ENCODE assay signal across 2 cellular contexts in genomic region chr14:75866981-75867380, GRCh38.
TF ChIP-seq lines count a peak whose summit lies in the region.

No MANE protein-coding gene starts in this region.

TF ChIP-seq in SK-N-SH, 30 proteins besides CTCF, POLR2A, EP300 and RAD21 (continued from another document):
- TF ChIP-seq JUND (IDR thresholded peaks at IDR 0.05) (no peak), SIN3A (IDR thresholded peaks at IDR 0.05; ENCODE audit: borderline replicate concordance, low read depth, low read length) (no peak), GATA2 (CRISPR knock-in tag; IDR thresholded peaks at IDR 0.05) (no peak), MEF2A (IDR thresholded peaks at IDR 0.05; ENCODE audit: borderline replicate concordance, low read depth) (no peak), TAF1 (IDR thresholded peaks at IDR 0.05; ENCODE audit: borderline replicate concordance, low read depth, low read length) (no peak), EZH2phosphoT487 (IDR thresholded peaks at IDR 0.05; ENCODE audit: borderline replicate concordance, low read depth) (no peak), RCOR1 (IDR thresholded peaks at IDR 0.05; ENCODE audit: low read length) (no peak), TEAD4 (IDR thresholded peaks at IDR 0.05; ENCODE audit: borderline replicate concordance, insufficient read depth) (no peak), MXI1 (IDR thresholded peaks at IDR 0.05; ENCODE audit: low read depth, low read length) (no peak), FOSL2 (IDR thresholded peaks at IDR 0.05; ENCODE audit: borderline replicate concordance, low read depth) (no peak)
- TF ChIP-seq, protein P1, sequence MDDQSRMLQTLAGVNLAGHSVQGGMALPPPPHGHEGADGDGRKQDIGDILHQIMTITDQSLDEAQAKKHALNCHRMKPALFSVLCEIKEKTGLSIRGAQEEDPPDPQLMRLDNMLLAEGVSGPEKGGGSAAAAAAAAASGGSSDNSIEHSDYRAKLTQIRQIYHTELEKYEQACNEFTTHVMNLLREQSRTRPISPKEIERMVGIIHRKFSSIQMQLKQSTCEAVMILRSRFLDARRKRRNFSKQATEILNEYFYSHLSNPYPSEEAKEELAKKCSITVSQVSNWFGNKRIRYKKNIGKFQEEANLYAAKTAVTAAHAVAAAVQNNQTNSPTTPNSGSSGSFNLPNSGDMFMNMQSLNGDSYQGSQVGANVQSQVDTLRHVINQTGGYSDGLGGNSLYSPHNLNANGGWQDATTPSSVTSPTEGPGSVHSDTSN (IDR thresholded peaks at IDR 0.05) = no peak
- TF ChIP-seq, protein P2, sequence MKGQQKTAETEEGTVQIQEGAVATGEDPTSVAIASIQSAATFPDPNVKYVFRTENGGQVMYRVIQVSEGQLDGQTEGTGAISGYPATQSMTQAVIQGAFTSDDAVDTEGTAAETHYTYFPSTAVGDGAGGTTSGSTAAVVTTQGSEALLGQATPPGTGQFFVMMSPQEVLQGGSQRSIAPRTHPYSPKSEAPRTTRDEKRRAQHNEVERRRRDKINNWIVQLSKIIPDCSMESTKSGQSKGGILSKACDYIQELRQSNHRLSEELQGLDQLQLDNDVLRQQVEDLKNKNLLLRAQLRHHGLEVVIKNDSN (IDR thresholded peaks at IDR 0.05; ENCODE audit: borderline replicate concordance, low read depth) = no peak

TF ChIP-seq in SK-N-SH treated with all-trans-retinoic acid at 6 μM for 48 hours, 23 proteins besides CTCF, POLR2A, EP300 and RAD21 (continued from another document):
- TF ChIP-seq CSRNP3 (CRISPR knock-in tag; IDR thresholded peaks at IDR 0.05) = no peak
- TF ChIP-seq TOX (CRISPR knock-in tag; IDR thresholded peaks at IDR 0.05; ENCODE audit: borderline replicate concordance) = no peak
- no peak for TF ChIP-seq CSDC2 (CRISPR knock-in tag; IDR thresholded peaks at IDR 0.05)
- no peak for TF ChIP-seq PPARA (CRISPR knock-in tag; IDR thresholded peaks at IDR 0.05; ENCODE audit: borderline replicate concordance)
- TF ChIP-seq TCF4 (CRISPR knock-in tag; IDR thresholded peaks at IDR 0.05; ENCODE audit: borderline replicate concordance) = no peak
- no peak for TF ChIP-seq ZC3H10 (CRISPR knock-in tag; IDR thresholded peaks at IDR 0.05)
- TF ChIP-seq, protein P3, sequence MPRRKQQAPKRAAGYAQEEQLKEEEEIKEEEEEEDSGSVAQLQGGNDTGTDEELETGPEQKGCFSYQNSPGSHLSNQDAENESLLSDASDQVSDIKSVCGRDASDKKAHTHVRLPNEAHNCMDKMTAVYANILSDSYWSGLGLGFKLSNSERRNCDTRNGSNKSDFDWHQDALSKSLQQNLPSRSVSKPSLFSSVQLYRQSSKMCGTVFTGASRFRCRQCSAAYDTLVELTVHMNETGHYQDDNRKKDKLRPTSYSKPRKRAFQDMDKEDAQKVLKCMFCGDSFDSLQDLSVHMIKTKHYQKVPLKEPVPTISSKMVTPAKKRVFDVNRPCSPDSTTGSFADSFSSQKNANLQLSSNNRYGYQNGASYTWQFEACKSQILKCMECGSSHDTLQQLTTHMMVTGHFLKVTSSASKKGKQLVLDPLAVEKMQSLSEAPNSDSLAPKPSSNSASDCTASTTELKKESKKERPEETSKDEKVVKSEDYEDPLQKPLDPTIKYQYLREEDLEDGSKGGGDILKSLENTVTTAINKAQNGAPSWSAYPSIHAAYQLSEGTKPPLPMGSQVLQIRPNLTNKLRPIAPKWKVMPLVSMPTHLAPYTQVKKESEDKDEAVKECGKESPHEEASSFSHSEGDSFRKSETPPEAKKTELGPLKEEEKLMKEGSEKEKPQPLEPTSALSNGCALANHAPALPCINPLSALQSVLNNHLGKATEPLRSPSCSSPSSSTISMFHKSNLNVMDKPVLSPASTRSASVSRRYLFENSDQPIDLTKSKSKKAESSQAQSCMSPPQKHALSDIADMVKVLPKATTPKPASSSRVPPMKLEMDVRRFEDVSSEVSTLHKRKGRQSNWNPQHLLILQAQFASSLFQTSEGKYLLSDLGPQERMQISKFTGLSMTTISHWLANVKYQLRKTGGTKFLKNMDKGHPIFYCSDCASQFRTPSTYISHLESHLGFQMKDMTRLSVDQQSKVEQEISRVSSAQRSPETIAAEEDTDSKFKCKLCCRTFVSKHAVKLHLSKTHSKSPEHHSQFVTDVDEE (CRISPR knock-in tag; IDR thresholded peaks at IDR 0.05) = no peak
- TF ChIP-seq BACH2 (CRISPR knock-in tag; IDR thresholded peaks at IDR 0.05; ENCODE audit: borderline replicate concordance) = no peak
TF ChIP-seq in SK-N-SH treated with all-trans-retinoic acid at 6 μM for 48 hours: peak in this region for 0.
